In the genomic region with DNA sequence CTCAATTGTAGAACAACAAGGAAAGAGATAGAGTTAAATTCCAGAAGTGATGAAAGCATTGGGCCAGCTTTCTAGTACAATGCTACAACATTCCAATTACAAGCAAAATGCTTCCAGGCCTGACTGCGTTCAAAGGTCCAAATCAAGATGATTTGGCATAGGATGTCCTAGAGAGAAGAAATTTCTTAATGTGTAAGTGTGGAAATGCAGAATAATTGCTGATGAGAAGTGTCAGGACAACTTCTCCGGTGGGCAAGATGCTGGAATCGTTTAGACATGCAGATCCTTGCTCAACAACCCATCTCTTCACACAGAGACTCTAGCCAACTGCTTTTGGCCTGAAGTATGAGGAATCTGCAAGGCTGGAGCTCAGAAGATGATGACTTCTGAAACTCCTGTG, we compare ENCODE assay signal across 20 cellular contexts.
"Had no signal": no experiment of that assay in that cellular context is flagged by ENCODE, and none has a peak within 500 bp of the region (broad histone marks: within the 10 kb centered on the region; RNA-seq: fewer than 3 reads in every experiment).

No MANE protein-coding gene starts in this region.

- H3K4me1 ChIP-seq: lower lobe of right lung, thyroid gland, vagina had no signal

- H3K9me3 ChIP-seq: lower lobe of right lung, psoas muscle, thyroid gland, vagina had no signal

- H3K27me3 ChIP-seq: ovary, suprapubic skin, thyroid gland, vagina had no signal

- H3K27ac ChIP-seq: dorsolateral prefrontal cortex, lower lobe of right lung, ovary, psoas muscle, suprapubic skin, thyroid gland, vagina had no signal

- H3K36me3 ChIP-seq: lower lobe of right lung, ovary, suprapubic skin, thyroid gland, vagina had no signal

- H3K4me3 ChIP-seq: dorsolateral prefrontal cortex, lower lobe of right lung, ovary, psoas muscle, suprapubic skin, thyroid gland, vagina had no signal

- DNase-seq: dorsolateral prefrontal cortex; effector CD4-positive, alpha-beta T cell; foreskin melanocyte; head of caudate nucleus; left ventricle myocardium superior; lower lobe of right lung; naive thymus-derived CD8-positive, alpha-beta T cell; occipital lobe; ovary; posterior cingulate gyrus; psoas muscle; right cardiac atrium; small intestine; stimulated activated CD4-positive, alpha-beta T cell treated with anti-CD3 and anti-CD28 coated beads, Interleukin-15, amount 100 ng/mL, for 24 hours; stimulated activated CD4-positive, alpha-beta T cell treated with anti-CD3 and anti-CD28 coated beads, Interleukin-2, amount 100 ng/mL, for 48 hours; stimulated activated naive B cell treated with anti-CD40 and anti-IgM and Interleukin-4, amounts not matched to agents 10 μg/mL and 1 μg/mL and 100 μg/mL, for 72 hours; thyroid gland; trophoblast cell had no signal

- ATAC-seq: left ventricle myocardium superior; naive thymus-derived CD8-positive, alpha-beta T cell; right cardiac atrium; stimulated activated naive B cell treated with anti-CD40 and anti-IgM and Interleukin-4, amounts not matched to agents 10 μg/mL and 1 μg/mL and 100 μg/mL, for 72 hours had no signal
